2 cellular contexts compared by ENCODE assay signal in the genomic region with DNA sequence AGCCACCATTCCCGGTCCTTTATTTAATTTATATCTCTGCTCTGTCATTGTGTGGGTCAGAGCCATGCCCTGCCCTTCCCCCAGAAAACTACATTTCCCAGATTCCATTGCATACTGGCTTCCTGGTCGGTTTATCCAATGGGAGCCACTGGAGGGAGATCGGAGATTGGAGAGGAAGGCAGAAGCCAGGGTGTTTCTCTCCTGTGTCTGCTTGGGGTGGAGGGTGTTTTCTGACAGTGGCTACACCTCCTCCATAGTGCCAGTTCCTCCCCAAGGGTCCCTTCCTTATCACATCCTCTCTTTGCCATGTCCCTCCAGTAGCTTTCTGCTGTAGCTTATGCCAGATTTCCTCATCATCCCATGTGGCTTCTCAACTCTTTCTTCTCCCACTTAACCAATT.
TF ChIP-seq lines count a peak whose summit lies in the region.

No MANE protein-coding gene starts in this region.

TF ChIP-seq in K562, 482 proteins besides CTCF, POLR2A, EP300 and RAD21 (continued from another document and continues in another):
- TF ChIP-seq, protein P1, sequence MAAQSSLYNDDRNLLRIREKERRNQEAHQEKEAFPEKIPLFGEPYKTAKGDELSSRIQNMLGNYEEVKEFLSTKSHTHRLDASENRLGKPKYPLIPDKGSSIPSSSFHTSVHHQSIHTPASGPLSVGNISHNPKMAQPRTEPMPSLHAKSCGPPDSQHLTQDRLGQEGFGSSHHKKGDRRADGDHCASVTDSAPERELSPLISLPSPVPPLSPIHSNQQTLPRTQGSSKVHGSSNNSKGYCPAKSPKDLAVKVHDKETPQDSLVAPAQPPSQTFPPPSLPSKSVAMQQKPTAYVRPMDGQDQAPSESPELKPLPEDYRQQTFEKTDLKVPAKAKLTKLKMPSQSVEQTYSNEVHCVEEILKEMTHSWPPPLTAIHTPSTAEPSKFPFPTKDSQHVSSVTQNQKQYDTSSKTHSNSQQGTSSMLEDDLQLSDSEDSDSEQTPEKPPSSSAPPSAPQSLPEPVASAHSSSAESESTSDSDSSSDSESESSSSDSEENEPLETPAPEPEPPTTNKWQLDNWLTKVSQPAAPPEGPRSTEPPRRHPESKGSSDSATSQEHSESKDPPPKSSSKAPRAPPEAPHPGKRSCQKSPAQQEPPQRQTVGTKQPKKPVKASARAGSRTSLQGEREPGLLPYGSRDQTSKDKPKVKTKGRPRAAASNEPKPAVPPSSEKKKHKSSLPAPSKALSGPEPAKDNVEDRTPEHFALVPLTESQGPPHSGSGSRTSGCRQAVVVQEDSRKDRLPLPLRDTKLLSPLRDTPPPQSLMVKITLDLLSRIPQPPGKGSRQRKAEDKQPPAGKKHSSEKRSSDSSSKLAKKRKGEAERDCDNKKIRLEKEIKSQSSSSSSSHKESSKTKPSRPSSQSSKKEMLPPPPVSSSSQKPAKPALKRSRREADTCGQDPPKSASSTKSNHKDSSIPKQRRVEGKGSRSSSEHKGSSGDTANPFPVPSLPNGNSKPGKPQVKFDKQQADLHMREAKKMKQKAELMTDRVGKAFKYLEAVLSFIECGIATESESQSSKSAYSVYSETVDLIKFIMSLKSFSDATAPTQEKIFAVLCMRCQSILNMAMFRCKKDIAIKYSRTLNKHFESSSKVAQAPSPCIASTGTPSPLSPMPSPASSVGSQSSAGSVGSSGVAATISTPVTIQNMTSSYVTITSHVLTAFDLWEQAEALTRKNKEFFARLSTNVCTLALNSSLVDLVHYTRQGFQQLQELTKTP (IDR thresholded peaks at IDR 0.05; ENCODE audit: low read depth in 1 of 2, partially characterized antibody in 2 of 2) = peak in 1 of 2 experiments; percentile 77
- no peak for TF ChIP-seq HMGN3 (IDR thresholded peaks at IDR 0.05; ENCODE audit: borderline replicate concordance, extremely low read depth, insufficient read length, low read depth, low read length)
- 0 out of 4 replicates have a peak, but pooled peaks of 1 of the 2 experiments have one; percentile 18 for TF ChIP-seq NRF1 (conservative IDR thresholded peaks at IDR 0.05 in 1 of 2, IDR thresholded peaks at IDR 0.05 in 1 of 2)
- peak; percentile 70 for TF ChIP-seq GABPA (tag; conservative IDR thresholded peaks at IDR 0.05; ENCODE audit: low read depth)
- peak; percentile 59 for TF ChIP-seq ASH1L (IDR thresholded peaks at IDR 0.05; ENCODE audit: borderline replicate concordance, low read depth, partially characterized antibody)
- no peak for TF ChIP-seq TAF15 (IDR thresholded peaks at IDR 0.05; ENCODE audit: low read depth, low read length)
- TF ChIP-seq BRF1 (IDR thresholded peaks at IDR 0.05; ENCODE audit: borderline replicate concordance, extremely low read depth, insufficient read length) = no peak
- peak; percentile 55; the same call in 1 of the 2 replicates for TF ChIP-seq RB1 (IDR thresholded peaks at IDR 0.05; ENCODE audit: low read depth)
- peak; percentile 27; the same call in 1 of the 2 replicates for TF ChIP-seq ATF7 (IDR thresholded peaks at IDR 0.05)
- 0 out of 2 replicates have a peak, but pooled peaks have one; percentile 13 for TF ChIP-seq ETV1 (tag; conservative IDR thresholded peaks at IDR 0.05; ENCODE audit: low read depth)
- no peak for TF ChIP-seq ZNF3 (CRISPR knock-in tag; IDR thresholded peaks at IDR 0.05)
- no peak for TF ChIP-seq YBX1 (IDR thresholded peaks at IDR 0.05)
- peak; percentile 71; the same call in 1 of the 2 replicates for TF ChIP-seq MBD2 (IDR thresholded peaks at IDR 0.05; ENCODE audit: borderline replicate concordance, low read depth)
- no peak for TF ChIP-seq TRIM28 (IDR thresholded peaks at IDR 0.05)
- TF ChIP-seq SIX5 (IDR thresholded peaks at IDR 0.05; ENCODE audit: borderline replicate concordance in 1 of 2, insufficient read depth in 1 of 2, low read depth in 1 of 2, low read length in 2 of 2) = peak; percentile 77 to 88
- no peak for TF ChIP-seq U2AF1 (optimal IDR thresholded peaks at IDR 0.05; ENCODE audit: low read depth, low read length)
- TF ChIP-seq CTBP1 (IDR thresholded peaks at IDR 0.05; ENCODE audit: borderline replicate concordance) = no peak
- peak; percentile 50; the same call in 1 of the 2 replicates for TF ChIP-seq SPI1 (IDR thresholded peaks at IDR 0.05; ENCODE audit: borderline replicate concordance, low read depth, low read length)
- peak; percentile 88 for TF ChIP-seq GATA2 (CRISPR knock-in tag; IDR thresholded peaks at IDR 0.05)
- TF ChIP-seq SUPT5H (IDR thresholded peaks at IDR 0.05) = 0 out of 2 replicates have a peak, but pooled peaks have one; percentile 43
- no peak for TF ChIP-seq KLF13 (tag; IDR thresholded peaks at IDR 0.05; ENCODE audit: borderline replicate concordance, low read depth)
- no peak for TF ChIP-seq BRD4 (IDR thresholded peaks at IDR 0.05)
- TF ChIP-seq NFE2 (IDR thresholded peaks at IDR 0.05; ENCODE audit: low read depth) = peak; percentile 37; the same call in 1 of the 2 replicates
- TF ChIP-seq ELF2 (CRISPR knock-in tag; IDR thresholded peaks at IDR 0.05) = peak; percentile 83
- TF ChIP-seq HCFC1 (IDR thresholded peaks at IDR 0.05; ENCODE audit: low read depth, low read length) = peak; percentile 93
- peak; percentile 28 for TF ChIP-seq MEIS2 (IDR thresholded peaks at IDR 0.05; ENCODE audit: partially characterized antibody)
- no peak for TF ChIP-seq BRCA1 (IDR thresholded peaks at IDR 0.05)
- no peak for TF ChIP-seq BRCA1 (CRISPR knock-in tag; IDR thresholded peaks at IDR 0.05)
- TF ChIP-seq, protein P2, sequence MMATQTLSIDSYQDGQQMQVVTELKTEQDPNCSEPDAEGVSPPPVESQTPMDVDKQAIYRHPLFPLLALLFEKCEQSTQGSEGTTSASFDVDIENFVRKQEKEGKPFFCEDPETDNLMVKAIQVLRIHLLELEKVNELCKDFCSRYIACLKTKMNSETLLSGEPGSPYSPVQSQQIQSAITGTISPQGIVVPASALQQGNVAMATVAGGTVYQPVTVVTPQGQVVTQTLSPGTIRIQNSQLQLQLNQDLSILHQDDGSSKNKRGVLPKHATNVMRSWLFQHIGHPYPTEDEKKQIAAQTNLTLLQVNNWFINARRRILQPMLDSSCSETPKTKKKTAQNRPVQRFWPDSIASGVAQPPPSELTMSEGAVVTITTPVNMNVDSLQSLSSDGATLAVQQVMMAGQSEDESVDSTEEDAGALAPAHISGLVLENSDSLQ (IDR thresholded peaks at IDR 0.05) = 0 out of 2 replicates have a peak, but pooled peaks have one; percentile 47
- TF ChIP-seq, protein P3, sequence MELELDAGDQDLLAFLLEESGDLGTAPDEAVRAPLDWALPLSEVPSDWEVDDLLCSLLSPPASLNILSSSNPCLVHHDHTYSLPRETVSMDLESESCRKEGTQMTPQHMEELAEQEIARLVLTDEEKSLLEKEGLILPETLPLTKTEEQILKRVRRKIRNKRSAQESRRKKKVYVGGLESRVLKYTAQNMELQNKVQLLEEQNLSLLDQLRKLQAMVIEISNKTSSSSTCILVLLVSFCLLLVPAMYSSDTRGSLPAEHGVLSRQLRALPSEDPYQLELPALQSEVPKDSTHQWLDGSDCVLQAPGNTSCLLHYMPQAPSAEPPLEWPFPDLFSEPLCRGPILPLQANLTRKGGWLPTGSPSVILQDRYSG (tag; conservative IDR thresholded peaks at IDR 0.05; ENCODE audit: low read depth) = no peak
- TF ChIP-seq TOE1 (IDR thresholded peaks at IDR 0.05; ENCODE audit: borderline replicate concordance) = 0 out of 2 replicates have a peak, but pooled peaks have one; percentile 21
- TF ChIP-seq TOE1 (CRISPR knock-in tag; IDR thresholded peaks at IDR 0.05; ENCODE audit: borderline replicate concordance, low read depth) = no peak

TF ChIP-seq in liver, 16 proteins besides CTCF, POLR2A, EP300 and RAD21 (continued from another document):
- TF ChIP-seq, protein P4, sequence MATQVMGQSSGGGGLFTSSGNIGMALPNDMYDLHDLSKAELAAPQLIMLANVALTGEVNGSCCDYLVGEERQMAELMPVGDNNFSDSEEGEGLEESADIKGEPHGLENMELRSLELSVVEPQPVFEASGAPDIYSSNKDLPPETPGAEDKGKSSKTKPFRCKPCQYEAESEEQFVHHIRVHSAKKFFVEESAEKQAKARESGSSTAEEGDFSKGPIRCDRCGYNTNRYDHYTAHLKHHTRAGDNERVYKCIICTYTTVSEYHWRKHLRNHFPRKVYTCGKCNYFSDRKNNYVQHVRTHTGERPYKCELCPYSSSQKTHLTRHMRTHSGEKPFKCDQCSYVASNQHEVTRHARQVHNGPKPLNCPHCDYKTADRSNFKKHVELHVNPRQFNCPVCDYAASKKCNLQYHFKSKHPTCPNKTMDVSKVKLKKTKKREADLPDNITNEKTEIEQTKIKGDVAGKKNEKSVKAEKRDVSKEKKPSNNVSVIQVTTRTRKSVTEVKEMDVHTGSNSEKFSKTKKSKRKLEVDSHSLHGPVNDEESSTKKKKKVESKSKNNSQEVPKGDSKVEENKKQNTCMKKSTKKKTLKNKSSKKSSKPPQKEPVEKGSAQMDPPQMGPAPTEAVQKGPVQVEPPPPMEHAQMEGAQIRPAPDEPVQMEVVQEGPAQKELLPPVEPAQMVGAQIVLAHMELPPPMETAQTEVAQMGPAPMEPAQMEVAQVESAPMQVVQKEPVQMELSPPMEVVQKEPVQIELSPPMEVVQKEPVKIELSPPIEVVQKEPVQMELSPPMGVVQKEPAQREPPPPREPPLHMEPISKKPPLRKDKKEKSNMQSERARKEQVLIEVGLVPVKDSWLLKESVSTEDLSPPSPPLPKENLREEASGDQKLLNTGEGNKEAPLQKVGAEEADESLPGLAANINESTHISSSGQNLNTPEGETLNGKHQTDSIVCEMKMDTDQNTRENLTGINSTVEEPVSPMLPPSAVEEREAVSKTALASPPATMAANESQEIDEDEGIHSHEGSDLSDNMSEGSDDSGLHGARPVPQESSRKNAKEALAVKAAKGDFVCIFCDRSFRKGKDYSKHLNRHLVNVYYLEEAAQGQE (IDR thresholded peaks at IDR 0.05) = no peak
